In genomic region chr13:73676550-73677040, GRCh38 we compare ENCODE assay signal across 2 cellular contexts.
TF ChIP-seq lines count a peak whose summit lies in the region.

No MANE protein-coding gene starts in this region.

TF ChIP-seq in SK-N-SH, 30 proteins besides CTCF, POLR2A, EP300 and RAD21 (continued from another document):
- TF ChIP-seq REST (IDR thresholded peaks at IDR 0.05; ENCODE audit: low read depth, low read length): no peak
- TF ChIP-seq NRF1 (IDR thresholded peaks at IDR 0.05; ENCODE audit: low read depth, low read length): no peak
- no peak for TF ChIP-seq MEF2A (IDR thresholded peaks at IDR 0.05; ENCODE audit: borderline replicate concordance, low read depth)
- no peak for TF ChIP-seq RXRA (IDR thresholded peaks at IDR 0.05; ENCODE audit: borderline replicate concordance, low read depth)
- no peak for TF ChIP-seq USF2 (IDR thresholded peaks at IDR 0.05; ENCODE audit: borderline replicate concordance, low read depth, low read length)
- no peak for TF ChIP-seq JUND (IDR thresholded peaks at IDR 0.05)
- no peak for TF ChIP-seq FOSL2 (IDR thresholded peaks at IDR 0.05; ENCODE audit: borderline replicate concordance, low read depth)
- TF ChIP-seq FOXJ3 (CRISPR knock-in tag; IDR thresholded peaks at IDR 0.05): no peak
- TF ChIP-seq SIN3A (IDR thresholded peaks at IDR 0.05; ENCODE audit: borderline replicate concordance, low read depth, low read length): no peak
- TF ChIP-seq YY1 (IDR thresholded peaks at IDR 0.05; ENCODE audit: low read depth): no peak
- no peak for TF ChIP-seq TEAD4 (IDR thresholded peaks at IDR 0.05; ENCODE audit: borderline replicate concordance, insufficient read depth)
- TF ChIP-seq EZH2phosphoT487 (IDR thresholded peaks at IDR 0.05; ENCODE audit: borderline replicate concordance, low read depth): no peak
- TF ChIP-seq SMC3 (IDR thresholded peaks at IDR 0.05; ENCODE audit: low read depth, low read length): no peak

TF ChIP-seq in SK-N-SH treated with all-trans-retinoic acid at 6 μM for 48 hours, 23 proteins besides CTCF, POLR2A, EP300 and RAD21 (continued from another document):
- TF ChIP-seq PATZ1 (CRISPR knock-in tag; IDR thresholded peaks at IDR 0.05; ENCODE audit: borderline replicate concordance): no peak
- no peak for TF ChIP-seq ZNF8 (CRISPR knock-in tag; IDR thresholded peaks at IDR 0.05)
- TF ChIP-seq CSDC2 (CRISPR knock-in tag; IDR thresholded peaks at IDR 0.05): no peak
- TF ChIP-seq RARB (CRISPR knock-in tag; IDR thresholded peaks at IDR 0.05): no peak
- no peak for TF ChIP-seq GLIS3 (CRISPR knock-in tag; IDR thresholded peaks at IDR 0.05)
- no peak for TF ChIP-seq POU6F1 (CRISPR knock-in tag; IDR thresholded peaks at IDR 0.05; ENCODE audit: borderline replicate concordance, low read depth)
- no peak for TF ChIP-seq TCF4 (CRISPR knock-in tag; IDR thresholded peaks at IDR 0.05; ENCODE audit: borderline replicate concordance)
- no peak for TF ChIP-seq ZFP3 (CRISPR knock-in tag; IDR thresholded peaks at IDR 0.05)
